ENCODE assay signal across 1 cellular context in the genomic region with DNA sequence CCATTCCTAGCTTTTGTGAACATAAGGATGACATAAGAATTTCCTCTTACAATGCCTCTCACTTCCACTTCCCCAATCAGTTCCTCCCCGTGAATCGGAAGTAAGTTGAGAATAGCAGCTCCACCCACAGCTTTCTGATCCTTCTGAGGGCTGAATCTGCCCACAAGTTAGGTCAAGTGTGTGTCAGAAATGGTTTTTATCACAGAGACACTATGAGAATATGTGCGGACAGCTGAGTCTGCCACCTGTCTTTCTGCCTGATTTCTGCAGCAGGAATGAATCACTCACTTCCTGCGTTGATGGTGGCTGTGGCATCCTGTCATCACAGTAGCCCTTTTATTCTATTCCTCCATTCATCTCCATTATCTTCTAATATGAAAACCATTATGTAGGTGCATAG.
TF ChIP-seq lines count a peak whose summit lies in the region.

No MANE protein-coding gene starts in this region.

TF ChIP-seq in GM23338, 12 proteins besides CTCF, POLR2A, EP300 and RAD21 (continued from another document):
- TF ChIP-seq, protein P1, sequence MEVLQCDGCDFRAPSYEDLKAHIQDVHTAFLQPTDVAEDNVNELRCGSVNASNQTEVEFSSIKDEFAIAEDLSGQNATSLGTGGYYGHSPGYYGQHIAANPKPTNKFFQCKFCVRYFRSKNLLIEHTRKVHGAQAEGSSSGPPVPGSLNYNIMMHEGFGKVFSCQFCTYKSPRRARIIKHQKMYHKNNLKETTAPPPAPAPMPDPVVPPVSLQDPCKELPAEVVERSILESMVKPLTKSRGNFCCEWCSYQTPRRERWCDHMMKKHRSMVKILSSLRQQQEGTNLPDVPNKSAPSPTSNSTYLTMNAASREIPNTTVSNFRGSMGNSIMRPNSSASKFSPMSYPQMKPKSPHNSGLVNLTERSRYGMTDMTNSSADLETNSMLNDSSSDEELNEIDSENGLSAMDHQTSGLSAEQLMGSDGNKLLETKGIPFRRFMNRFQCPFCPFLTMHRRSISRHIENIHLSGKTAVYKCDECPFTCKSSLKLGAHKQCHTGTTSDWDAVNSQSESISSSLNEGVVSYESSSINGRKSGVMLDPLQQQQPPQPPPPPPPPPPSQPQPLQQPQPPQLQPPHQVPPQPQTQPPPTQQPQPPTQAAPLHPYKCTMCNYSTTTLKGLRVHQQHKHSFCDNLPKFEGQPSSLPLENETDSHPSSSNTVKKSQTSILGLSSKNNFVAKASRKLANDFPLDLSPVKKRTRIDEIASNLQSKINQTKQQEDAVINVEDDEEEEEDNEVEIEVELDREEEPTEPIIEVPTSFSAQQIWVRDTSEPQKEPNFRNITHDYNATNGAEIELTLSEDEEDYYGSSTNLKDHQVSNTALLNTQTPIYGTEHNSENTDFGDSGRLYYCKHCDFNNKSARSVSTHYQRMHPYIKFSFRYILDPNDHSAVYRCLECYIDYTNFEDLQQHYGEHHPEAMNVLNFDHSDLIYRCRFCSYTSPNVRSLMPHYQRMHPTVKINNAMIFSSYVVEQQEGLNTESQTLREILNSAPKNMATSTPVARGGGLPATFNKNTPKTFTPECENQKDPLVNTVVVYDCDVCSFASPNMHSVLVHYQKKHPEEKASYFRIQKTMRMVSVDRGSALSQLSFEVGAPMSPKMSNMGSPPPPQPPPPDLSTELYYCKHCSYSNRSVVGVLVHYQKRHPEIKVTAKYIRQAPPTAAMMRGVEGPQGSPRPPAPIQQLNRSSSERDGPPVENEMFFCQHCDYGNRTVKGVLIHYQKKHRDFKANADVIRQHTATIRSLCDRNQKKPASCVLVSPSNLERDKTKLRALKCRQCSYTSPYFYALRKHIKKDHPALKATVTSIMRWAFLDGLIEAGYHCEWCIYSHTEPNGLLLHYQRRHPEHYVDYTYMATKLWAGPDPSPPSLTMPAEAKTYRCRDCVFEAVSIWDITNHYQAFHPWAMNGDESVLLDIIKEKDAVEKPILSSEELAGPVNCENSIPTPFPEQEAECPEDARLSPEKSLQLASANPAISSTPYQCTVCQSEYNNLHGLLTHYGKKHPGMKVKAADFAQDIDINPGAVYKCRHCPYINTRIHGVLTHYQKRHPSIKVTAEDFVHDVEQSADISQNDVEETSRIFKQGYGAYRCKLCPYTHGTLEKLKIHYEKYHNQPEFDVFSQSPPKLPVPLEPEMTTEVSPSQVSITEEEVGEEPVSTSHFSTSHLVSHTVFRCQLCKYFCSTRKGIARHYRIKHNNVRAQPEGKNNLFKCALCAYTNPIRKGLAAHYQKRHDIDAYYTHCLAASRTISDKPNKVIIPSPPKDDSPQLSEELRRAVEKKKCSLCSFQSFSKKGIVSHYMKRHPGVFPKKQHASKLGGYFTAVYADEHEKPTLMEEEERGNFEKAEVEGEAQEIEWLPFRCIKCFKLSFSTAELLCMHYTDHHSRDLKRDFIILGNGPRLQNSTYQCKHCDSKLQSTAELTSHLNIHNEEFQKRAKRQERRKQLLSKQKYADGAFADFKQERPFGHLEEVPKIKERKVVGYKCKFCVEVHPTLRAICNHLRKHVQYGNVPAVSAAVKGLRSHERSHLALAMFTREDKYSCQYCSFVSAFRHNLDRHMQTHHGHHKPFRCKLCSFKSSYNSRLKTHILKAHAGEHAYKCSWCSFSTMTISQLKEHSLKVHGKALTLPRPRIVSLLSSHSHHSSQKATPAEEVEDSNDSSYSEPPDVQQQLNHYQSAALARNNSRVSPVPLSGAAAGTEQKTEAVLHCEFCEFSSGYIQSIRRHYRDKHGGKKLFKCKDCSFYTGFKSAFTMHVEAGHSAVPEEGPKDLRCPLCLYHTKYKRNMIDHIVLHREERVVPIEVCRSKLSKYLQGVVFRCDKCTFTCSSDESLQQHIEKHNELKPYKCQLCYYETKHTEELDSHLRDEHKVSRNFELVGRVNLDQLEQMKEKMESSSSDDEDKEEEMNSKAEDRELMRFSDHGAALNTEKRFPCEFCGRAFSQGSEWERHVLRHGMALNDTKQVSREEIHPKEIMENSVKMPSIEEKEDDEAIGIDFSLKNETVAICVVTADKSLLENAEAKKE (CRISPR knock-in tag; IDR thresholded peaks at IDR 0.05) = no peak
